ENCODE assay signal across 24 cellular contexts in genomic region chr13:35763805-35764170, GRCh38.
"Had no signal": no experiment of that assay in that cellular context is flagged by ENCODE, and none has a peak within 500 bp of the region (broad histone marks: within the 10 kb centered on the region; RNA-seq: fewer than 3 reads in every experiment).

No MANE protein-coding gene starts in this region.

- H3K4me3 ChIP-seq: adrenal gland, lower lobe of right lung, spleen, testis, uterus had no signal

- H3K9me3 ChIP-seq: adrenal gland, lower lobe of right lung, testis, uterus had no signal

- DNase-seq: activated B cell treated with CpG ODN at 0.5 μM for 24 hours; activated CD4-positive, alpha-beta T cell treated with anti-CD3 and anti-CD28 coated beads for 36 hours; activated CD4-positive, alpha-beta T cell treated with anti-CD3 and anti-CD28 coated beads, Interleukin-2, amount 50 U/mL, for 4 hours; activated CD8-positive, alpha-beta memory T cell treated with anti-CD3 and anti-CD28 coated beads for 24 hours; activated CD8-positive, alpha-beta memory T cell treated with anti-CD3 and anti-CD28 coated beads, Interleukin-2, amount 50 U/mL, for 4 hours; activated naive CD4-positive, alpha-beta T cell; activated T-cell treated with anti-CD3 and anti-CD28 coated beads, Interleukin-2, amount 50 U/mL, for 24 hours; adrenal gland; central memory CD4-positive, alpha-beta T cell; dermis blood vessel endothelial cell; effector CD8-positive, alpha-beta T cell; erythroblast; foreskin fibroblast; kidney; lower lobe of right lung; mesendoderm; naive B cell; occipital lobe; spleen; stimulated activated CD4-positive, alpha-beta T cell treated with anti-CD3 and anti-CD28 coated beads, Interleukin-4, amount 100 ng/mL, for 1 hour; stimulated activated naive CD4-positive, alpha-beta T cell; testis; trophoblast cell; uterus had no signal

- H3K27me3 ChIP-seq: adrenal gland, spleen, testis, uterus had no signal

- H3K36me3 ChIP-seq: adrenal gland, lower lobe of right lung, spleen, uterus had no signal

- H3K27ac ChIP-seq: adrenal gland, lower lobe of right lung, spleen, testis, uterus had no signal

- H3K4me1 ChIP-seq: adrenal gland, lower lobe of right lung, spleen, testis, uterus had no signal
